ENCODE assay signal across 19 cellular contexts in genomic region chr6:7075341-7075740, GRCh38. TPM values are rescaled to one million over a fixed set of nuclear protein-coding genes. Genes with fewer than 3 reads are reported as not detected.
A peak's percentile ranks its signal among the peaks of the same experiment; 100 is the strongest.
DNase-seq lines count a peak whose midpoint lies in the region; ATAC-seq, FAIRE-seq and TF ChIP-seq lines count a peak whose summit lies in the region.
"Had no signal": no experiment of that assay in that cellular context is flagged by ENCODE, and none has a peak within 500 bp of the region (broad histone marks: within the 10 kb centered on the region; RNA-seq: fewer than 3 reads in every experiment).

No MANE protein-coding gene starts in this region.

- TF ChIP-seq POLR2A in K562 (conservative IDR thresholded peaks at IDR 0.05) = no peak

- no peaks in the 10 kb centered on the region; a peak in 1 of 5 replicates for H3K4me1 ChIP-seq in K562 (replicated peaks in 1 of 2; ENCODE audit: control insufficient read depth in 2 of 2, insufficient read depth in 2 of 2, low read length in 2 of 2)
- H3K4me1 ChIP-seq in smooth muscle cell (ENCODE audit: low read depth) = no peaks in the 10 kb centered on the region
- H3K4me1 ChIP-seq: Caco-2 had no signal

- H3K4me2 ChIP-seq in K562 (ENCODE audit: insufficient read depth, low read length) (no peak overlapping the region), smooth muscle cell (peak overlapping the region; percentile 40)

- no peaks in the 10 kb centered on the region for H3F3A ChIP-seq in smooth muscle cell (ENCODE audit: low read depth)

- ATAC-seq in K562 = no peak
- no peak for ATAC-seq in GM19035 (IDR thresholded peaks at IDR 0.05; ENCODE audit: unreplicated experiment)
- ATAC-seq: CD8-positive, alpha-beta T cell had no signal

- intact Hi-C loops in K562 (cut with micrococcal nuclease) = no loop called here

- H3K79me2 ChIP-seq in K562 (ENCODE audit: control insufficient read depth, insufficient read depth, low read length) (no peaks in the 10 kb centered on the region), smooth muscle cell (ENCODE audit: low read depth) (no peaks in the 10 kb centered on the region)

- H3K9me3 ChIP-seq in K562 (replicated peaks; ENCODE audit: control insufficient read depth, insufficient read depth, low read depth, low read length) (no peaks in the 10 kb centered on the region), smooth muscle cell (replicated peaks; ENCODE audit: low read depth) (no peaks in the 10 kb centered on the region)
- H3K9me3 ChIP-seq: BLaER1 treated with 17β-estradiol and CSF1 and Interleukin-3, amounts not matched to agents 10 nM and 100 nM; Caco-2 had no signal

- no peaks in the 10 kb centered on the region for H3K9me1 ChIP-seq in K562 (ENCODE audit: control insufficient read depth, insufficient read depth, low read length)

- no peaks in the 10 kb centered on the region for H3K27me3 ChIP-seq in K562 (ENCODE audit: control insufficient read depth in 2 of 2, insufficient read depth in 2 of 2, low read length in 2 of 2)
- no peaks in the 10 kb centered on the region for H3K27me3 ChIP-seq in smooth muscle cell (ENCODE audit: low read depth)
- H3K27me3 ChIP-seq: BLaER1 treated with 17β-estradiol and CSF1 and Interleukin-3, amounts not matched to agents 10 nM and 100 nM had no signal

- DNase-seq in NCI-H82 treated with DMSO at 0.1 percent for 48 hours (lab: John Stamatoyannopoulos, UW; ENCODE audit: unreplicated experiment) = peak; percentile 91
- no peak for DNase-seq in K562 (ENCODE audit: extremely low read depth in 1 of 4, low spot score in 3 of 4)
- DNase-seq in smooth muscle cell (lab: John Stamatoyannopoulos, UW; ENCODE audit: unreplicated experiment) = no peak
- DNase-seq in RWPE1 (ENCODE audit: low spot score) = no peak
- DNase-seq in stimulated activated CD4-positive, alpha-beta T cell treated with anti-CD3 and anti-CD28 coated beads, Interleukin-15, amount 100 ng/mL, for 24 hours = no peak
- DNase-seq: 8988T; AML-193; Caco-2; Calu3; CD4-positive, alpha-beta T cell; CD8-positive, alpha-beta T cell; DMS79 treated with DMSO at 0.1 percent for 48 hours; GF-D8 had no signal

- H3K27ac ChIP-seq in K562 (ENCODE audit: extremely low read depth, low read depth, low read length) (no peak overlapping the region), smooth muscle cell (ENCODE audit: low read depth) (no peak overlapping the region), RWPE1 (no peak overlapping the region)
- H3K27ac ChIP-seq: BLaER1 treated with 17β-estradiol and CSF1 and Interleukin-3, amounts not matched to agents 10 nM and 100 nM; C4-2B had no signal

- no peak for TF ChIP-seq CTCF in K562 (IDR thresholded peaks at IDR 0.05 in 2 of 3, conservative IDR thresholded peaks at IDR 0.05 in 1 of 3; ENCODE audit: insufficient read depth in 2 of 3, low read depth in 1 of 3, low read length in 3 of 3)
- TF ChIP-seq CTCF in smooth muscle cell (IDR thresholded peaks at IDR 0.05; ENCODE audit: borderline replicate concordance, insufficient read depth, poor library complexity, severe bottlenecking) = no peak
- no peak for TF ChIP-seq CTCF in RWPE1 (conservative IDR thresholded peaks at IDR 0.05; ENCODE audit: low read depth)

- in situ Hi-C loops in K562 (cut with MboI) = no loop called here

- no peak for TF ChIP-seq EP300 in K562 (IDR thresholded peaks at IDR 0.05; ENCODE audit: low read length)

- 75% methylated on average over 3 of the region's 3 CpGs for WGBS in K562 (ENCODE audit: insufficient coverage, low coverage, missing lambda C conversion rate)
- WGBS in smooth muscle cell (ENCODE audit: low lambda C conversion rate) = 41% methylated on average over 3 of the region's 3 CpGs

- FAIRE-seq in K562 (lab: Jason Lieb, UNC) = no peak
- FAIRE-seq: A204.1, D721Med, G401.6 had no signal

- POLR2A ChIA-PET in K562 (lab: Yijun Ruan, JAX) = interaction anchor here (0.7 kb wide), 1 partner anchor 11 kb away, joined by 3 read pairs; no protein-coding TSS in a partner anchor
- POLR2A ChIA-PET in RWPE1 (lab: Yijun Ruan, JAX; ENCODE audit: low non-redundant PET) = no interaction called here

- no peak overlapping the region for H3K9ac ChIP-seq in K562 (ENCODE audit: insufficient read depth in 1 of 2, low read depth in 2 of 2, low read length in 2 of 2)
- H3K9ac ChIP-seq in smooth muscle cell (ENCODE audit: low read depth) = no peak overlapping the region
- H3K9ac ChIP-seq: BLaER1 treated with 17β-estradiol and CSF1 and Interleukin-3, amounts not matched to agents 10 nM and 100 nM had no signal

- H3K36me3 ChIP-seq in K562 (ENCODE audit: control insufficient read depth, insufficient read depth, low read length) = no peaks in the 10 kb centered on the region
- no peaks in the 10 kb centered on the region for H3K36me3 ChIP-seq in smooth muscle cell (ENCODE audit: low read depth)

- no TSS peak for BruUV-seq in K562 (replicated peaks; lab: Mats Ljungman, UMichigan)

- H3K4me3 ChIP-seq in K562 = no peak overlapping the region
- H3K4me3 ChIP-seq in smooth muscle cell = no peak overlapping the region
- H3K4me3 ChIP-seq: BLaER1 treated with 17β-estradiol and CSF1 and Interleukin-3, amounts not matched to agents 10 nM and 100 nM had no signal

- H2AFZ ChIP-seq in K562 (ENCODE audit: low read depth, low read length) (peak overlapping the region; percentile 11; the same call in 1 of the 2 replicates), smooth muscle cell (ENCODE audit: low read depth) (peak overlapping the region; percentile 36)

- CTCF ChIA-PET in K562 (lab: Yijun Ruan, JAX; ENCODE audit: low intra/inter-chr PET ratio) = no interaction called here
- CTCF ChIA-PET in RWPE1 (lab: Yijun Ruan, JAX) = no interaction called here

- no peak for TF ChIP-seq RAD21 in K562 (CRISPR knock-in tag; conservative IDR thresholded peaks at IDR 0.05 in 1 of 2, IDR thresholded peaks at IDR 0.05 in 1 of 2)

- H4K20me1 ChIP-seq in K562 (replicated peaks; ENCODE audit: control insufficient read depth, insufficient read depth, low read length) = no peaks in the 10 kb centered on the region
- no peaks in the 10 kb centered on the region for H4K20me1 ChIP-seq in smooth muscle cell (ENCODE audit: low read depth)

TF ChIP-seq in K562, 482 proteins besides CTCF, POLR2A, EP300 and RAD21:
- TF ChIP-seq NCOA2 (IDR thresholded peaks at IDR 0.05; ENCODE audit: partially characterized antibody in 2 of 2) = no peak
- TF ChIP-seq U2AF1 (optimal IDR thresholded peaks at IDR 0.05; ENCODE audit: low read depth, low read length) = no peak
- TF ChIP-seq MAFG (tag; conservative IDR thresholded peaks at IDR 0.05) = no peak
- TF ChIP-seq MEIS2 (IDR thresholded peaks at IDR 0.05; ENCODE audit: partially characterized antibody) = peak; percentile 52

RNA-seq across cellular contexts. Expression of gene RREB1, which starts 32.4 kb away (rescaled TPM):
- 128 and 141 TPM in 2 replicates for total RNA-seq in K562 (2011; cell fraction: chromatin; rRNA removed; ENCODE audit: low replicate concordance)
- total RNA-seq in K562 (2011; cell fraction: nucleolus; rRNA removed) = 88.6 and 91.1 TPM in 2 replicates
- 120 and 166 TPM in 2 replicates for total RNA-seq in K562 (2011; cell fraction: nucleoplasm; rRNA removed)
- total RNA-seq in K562 (2014; rRNA removed) = 19.3 and 34.7 TPM in 2 replicates
- 24.3 and 25.0 TPM in 2 replicates for total RNA-seq in K562 (2014; rRNA removed; fragmentation: Illumina TruSeq; extraction: Trizol)
- total RNA-seq in K562 (2015; rRNA removed; fragmentation: Illumina TruSeq; extraction: Trizol) = 21.9 and 22.1 TPM in 2 replicates
- 64.2 and 65.7 TPM in 2 replicates for total RNA-seq in K562 (2021)
- 5.2 and 6.0 TPM in 2 replicates for polyA plus RNA-seq in K562 (2011; rRNA removed)
- polyA plus RNA-seq in K562 (2011; cell fraction: cytosol; rRNA removed) = 5.6 and 6.8 TPM in 2 replicates
- 25.5 and 29.7 TPM in 2 replicates for polyA plus RNA-seq in K562 (2011; cell fraction: nucleus; rRNA removed)
- polyA plus RNA-seq in K562 (2012) = 20.6 and 20.9 TPM in 2 replicates
- 23.6 and 25.9 TPM in 2 replicates for polyA plus RNA-seq in K562 (2014; fragmentation: Illumina TruSeq; extraction: Trizol)
- 1 to 10 TPM; 3.3 to 4.8 TPM for polyA plus RNA-seq in K562 (2014; fragmentation: Nextera tagmentation; extraction: Ambion mirVana)
- 15.6 and 19.6 TPM in 2 replicates for polyA plus RNA-seq in K562 (2014; rRNA removed)
- 42.2 and 45.2 TPM in 2 replicates for polyA minus RNA-seq in K562 (2011; rRNA and poly(A)+ RNA removed)
- polyA minus RNA-seq in K562 (2011; cell fraction: cytosol; rRNA and poly(A)+ RNA removed) = 34.1 and 47.8 TPM in 2 replicates
- polyA minus RNA-seq in K562 (2011; cell fraction: nucleus; rRNA and poly(A)+ RNA removed) = 48.1 and 74.3 TPM in 2 replicates
- 19.8 and 26.1 TPM in 2 replicates for total RNA-seq in smooth muscle cell
- polyA plus RNA-seq in smooth muscle cell = 13.2 and 17.7 TPM in 2 replicates
